1 cellular context compared by ENCODE assay signal in the genomic region with DNA sequence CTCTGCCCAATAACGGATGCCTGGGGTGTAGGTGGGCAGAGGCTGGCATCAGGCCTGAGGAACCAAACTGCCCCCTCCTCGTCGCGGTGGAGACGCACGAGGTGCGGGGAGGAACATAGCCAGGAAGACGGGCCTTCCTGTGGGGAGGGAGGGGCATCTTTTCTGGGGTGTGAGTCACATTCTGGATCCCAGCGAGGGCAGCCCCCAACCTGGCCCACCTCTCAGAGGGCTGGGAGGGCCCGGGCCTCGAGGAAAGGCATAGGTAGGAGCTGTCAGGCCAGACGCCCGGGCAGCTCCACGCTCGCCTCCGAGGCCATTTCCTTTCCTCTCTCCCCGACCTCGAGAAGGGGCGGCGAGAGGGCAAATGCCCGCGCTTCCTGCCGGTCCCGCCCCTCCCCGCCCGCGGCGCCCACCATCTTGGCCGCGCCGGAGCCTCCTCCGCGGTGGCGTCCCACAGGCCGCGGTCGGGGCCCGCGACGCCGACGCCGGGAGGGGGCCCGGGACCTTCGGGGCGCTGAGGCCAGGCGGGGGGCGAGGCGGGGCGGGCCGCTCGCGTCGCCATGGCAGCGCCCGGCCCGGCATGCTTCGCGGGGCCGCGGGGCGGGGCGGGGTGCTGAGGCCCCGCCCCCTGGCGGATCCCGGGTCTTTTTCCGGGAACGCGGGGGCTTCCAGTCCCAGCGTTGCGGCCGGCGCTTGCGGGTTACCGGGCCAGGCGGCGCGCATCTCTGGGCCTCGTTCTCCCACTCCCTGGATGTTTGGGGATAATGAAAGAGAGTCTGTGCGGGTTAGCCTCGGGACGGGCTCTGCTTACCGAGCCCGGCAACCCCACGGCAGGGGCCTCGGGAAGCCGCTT.
TF ChIP-seq lines count a peak whose summit lies in the region.

No MANE protein-coding gene starts in this region.

TF ChIP-seq in HEK293, 187 proteins besides CTCF, POLR2A, EP300 and RAD21 (continued from another document):
- TF ChIP-seq, protein P1, sequence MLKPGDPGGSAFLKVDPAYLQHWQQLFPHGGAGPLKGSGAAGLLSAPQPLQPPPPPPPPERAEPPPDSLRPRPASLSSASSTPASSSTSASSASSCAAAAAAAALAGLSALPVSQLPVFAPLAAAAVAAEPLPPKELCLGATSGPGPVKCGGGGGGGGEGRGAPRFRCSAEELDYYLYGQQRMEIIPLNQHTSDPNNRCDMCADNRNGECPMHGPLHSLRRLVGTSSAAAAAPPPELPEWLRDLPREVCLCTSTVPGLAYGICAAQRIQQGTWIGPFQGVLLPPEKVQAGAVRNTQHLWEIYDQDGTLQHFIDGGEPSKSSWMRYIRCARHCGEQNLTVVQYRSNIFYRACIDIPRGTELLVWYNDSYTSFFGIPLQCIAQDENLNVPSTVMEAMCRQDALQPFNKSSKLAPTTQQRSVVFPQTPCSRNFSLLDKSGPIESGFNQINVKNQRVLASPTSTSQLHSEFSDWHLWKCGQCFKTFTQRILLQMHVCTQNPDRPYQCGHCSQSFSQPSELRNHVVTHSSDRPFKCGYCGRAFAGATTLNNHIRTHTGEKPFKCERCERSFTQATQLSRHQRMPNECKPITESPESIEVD (tag by site-specific recombination; IDR thresholded peaks at IDR 0.05): no peak
- TF ChIP-seq ZNF248 (tag by site-specific recombination; IDR thresholded peaks at IDR 0.05): no peak
- peak; percentile 78 for TF ChIP-seq GLIS1 (tag by site-specific recombination; IDR thresholded peaks at IDR 0.05)
- TF ChIP-seq ZNF624 (tag by site-specific recombination; IDR thresholded peaks at IDR 0.05): no peak
- peak; percentile 88 for TF ChIP-seq IKZF3 (tag by site-specific recombination; IDR thresholded peaks at IDR 0.05)
- TF ChIP-seq ZNF157 (tag by site-specific recombination; IDR thresholded peaks at IDR 0.05): no peak
- no peak for TF ChIP-seq ZNF585B (tag by site-specific recombination; IDR thresholded peaks at IDR 0.05)
- no peak for TF ChIP-seq ZNF530 (tag by site-specific recombination; IDR thresholded peaks at IDR 0.05; ENCODE audit: low read depth)
- no peak for TF ChIP-seq REPIN1 (tag by site-specific recombination; IDR thresholded peaks at IDR 0.05; ENCODE audit: low read depth)
- TF ChIP-seq ZNF670 (tag by site-specific recombination; IDR thresholded peaks at IDR 0.05; ENCODE audit: low read depth): no peak
- no peak for TF ChIP-seq ZNF621 (tag by site-specific recombination; IDR thresholded peaks at IDR 0.05)
- TF ChIP-seq ZNF292 (tag by site-specific recombination; IDR thresholded peaks at IDR 0.05; ENCODE audit: borderline replicate concordance, low read depth): no peak
- TF ChIP-seq, protein P2, sequence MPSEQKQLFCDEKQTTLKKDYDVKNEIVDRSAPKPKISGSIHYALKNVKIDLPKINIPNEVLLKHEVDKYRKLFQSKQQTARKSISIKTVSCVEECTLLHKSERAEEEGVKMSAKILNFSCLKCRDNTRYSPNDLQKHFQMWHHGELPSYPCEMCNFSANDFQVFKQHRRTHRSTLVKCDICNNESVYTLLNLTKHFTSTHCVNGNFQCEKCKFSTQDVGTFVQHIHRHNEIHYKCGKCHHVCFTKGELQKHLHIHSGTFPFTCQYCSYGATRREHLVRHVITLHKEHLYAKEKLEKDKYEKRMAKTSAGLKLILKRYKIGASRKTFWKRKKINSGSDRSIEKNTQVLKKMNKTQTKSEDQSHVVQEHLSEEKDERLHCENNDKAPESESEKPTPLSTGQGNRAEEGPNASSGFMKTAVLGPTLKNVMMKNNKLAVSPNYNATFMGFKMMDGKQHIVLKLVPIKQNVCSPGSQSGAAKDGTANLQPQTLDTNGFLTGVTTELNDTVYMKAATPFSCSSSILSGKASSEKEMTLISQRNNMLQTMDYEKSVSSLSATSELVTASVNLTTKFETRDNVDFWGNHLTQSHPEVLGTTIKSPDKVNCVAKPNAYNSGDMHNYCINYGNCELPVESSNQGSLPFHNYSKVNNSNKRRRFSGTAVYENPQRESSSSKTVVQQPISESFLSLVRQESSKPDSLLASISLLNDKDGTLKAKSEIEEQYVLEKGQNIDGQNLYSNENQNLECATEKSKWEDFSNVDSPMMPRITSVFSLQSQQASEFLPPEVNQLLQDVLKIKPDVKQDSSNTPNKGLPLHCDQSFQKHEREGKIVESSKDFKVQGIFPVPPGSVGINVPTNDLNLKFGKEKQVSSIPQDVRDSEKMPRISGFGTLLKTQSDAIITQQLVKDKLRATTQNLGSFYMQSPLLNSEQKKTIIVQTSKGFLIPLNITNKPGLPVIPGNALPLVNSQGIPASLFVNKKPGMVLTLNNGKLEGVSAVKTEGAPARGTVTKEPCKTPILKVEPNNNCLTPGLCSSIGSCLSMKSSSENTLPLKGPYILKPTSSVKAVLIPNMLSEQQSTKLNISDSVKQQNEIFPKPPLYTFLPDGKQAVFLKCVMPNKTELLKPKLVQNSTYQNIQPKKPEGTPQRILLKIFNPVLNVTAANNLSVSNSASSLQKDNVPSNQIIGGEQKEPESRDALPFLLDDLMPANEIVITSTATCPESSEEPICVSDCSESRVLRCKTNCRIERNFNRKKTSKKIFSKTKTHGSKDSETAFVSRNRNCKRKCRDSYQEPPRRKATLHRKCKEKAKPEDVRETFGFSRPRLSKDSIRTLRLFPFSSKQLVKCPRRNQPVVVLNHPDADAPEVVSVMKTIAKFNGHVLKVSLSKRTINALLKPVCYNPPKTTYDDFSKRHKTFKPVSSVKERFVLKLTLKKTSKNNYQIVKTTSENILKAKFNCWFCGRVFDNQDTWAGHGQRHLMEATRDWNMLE (tag by site-specific recombination; conservative IDR thresholded peaks at IDR 0.05; ENCODE audit: low read depth): no peak
- no peak for TF ChIP-seq ZNF843 (tag by site-specific recombination; IDR thresholded peaks at IDR 0.05)
- 0 out of 2 replicates have a peak, but pooled peaks have one; percentile 9 for TF ChIP-seq ZBTB21 (tag by site-specific recombination; IDR thresholded peaks at IDR 0.05)
- TF ChIP-seq ZNF335 (tag by site-specific recombination; conservative IDR thresholded peaks at IDR 0.05): peak; percentile 80
- TF ChIP-seq, protein P3, sequence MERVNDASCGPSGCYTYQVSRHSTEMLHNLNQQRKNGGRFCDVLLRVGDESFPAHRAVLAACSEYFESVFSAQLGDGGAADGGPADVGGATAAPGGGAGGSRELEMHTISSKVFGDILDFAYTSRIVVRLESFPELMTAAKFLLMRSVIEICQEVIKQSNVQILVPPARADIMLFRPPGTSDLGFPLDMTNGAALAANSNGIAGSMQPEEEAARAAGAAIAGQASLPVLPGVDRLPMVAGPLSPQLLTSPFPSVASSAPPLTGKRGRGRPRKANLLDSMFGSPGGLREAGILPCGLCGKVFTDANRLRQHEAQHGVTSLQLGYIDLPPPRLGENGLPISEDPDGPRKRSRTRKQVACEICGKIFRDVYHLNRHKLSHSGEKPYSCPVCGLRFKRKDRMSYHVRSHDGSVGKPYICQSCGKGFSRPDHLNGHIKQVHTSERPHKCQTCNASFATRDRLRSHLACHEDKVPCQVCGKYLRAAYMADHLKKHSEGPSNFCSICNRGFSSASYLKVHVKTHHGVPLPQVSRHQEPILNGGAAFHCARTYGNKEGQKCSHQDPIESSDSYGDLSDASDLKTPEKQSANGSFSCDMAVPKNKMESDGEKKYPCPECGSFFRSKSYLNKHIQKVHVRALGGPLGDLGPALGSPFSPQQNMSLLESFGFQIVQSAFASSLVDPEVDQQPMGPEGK (tag by site-specific recombination; IDR thresholded peaks at IDR 0.05): peak; percentile 88
- no peak for TF ChIP-seq ZNF169 (tag by site-specific recombination; IDR thresholded peaks at IDR 0.05)
- TF ChIP-seq GLIS2 (tag by site-specific recombination; IDR thresholded peaks at IDR 0.05): peak; percentile 89
